8 cellular contexts compared by ENCODE assay signal in genomic region chr14:24215495-24216344, GRCh38. TPM values are rescaled to one million over a fixed set of nuclear protein-coding genes. Genes with fewer than 3 reads are reported as not detected.
DNase-seq lines count a peak whose midpoint lies in the region; ATAC-seq and TF ChIP-seq lines count a peak whose summit lies in the region.

Gene MDP1 (minus strand): TSS chr14:24216066. CDS start chr14:24215955, 111 bp downstream.

- no peaks in the 10 kb centered on the region for H3K9me3 ChIP-seq in MM.1S (replicated peaks; ENCODE audit: insufficient read depth, low read length)
- H3K9me3 ChIP-seq in SJCRH30 (replicated peaks), result no peaks in the 10 kb centered on the region
- H3K9me3 ChIP-seq in gastroesophageal sphincter, result no peaks in the 10 kb centered on the region

- H3K4me1 ChIP-seq in MM.1S (ENCODE audit: low read length) (peaks cover 17% of the 10 kb centered on the region), SJCRH30 (no peaks in the 10 kb centered on the region), gastroesophageal sphincter (peaks cover 0 to 47% (median 13%) of the 10 kb centered on the region in 3 donors)

- H3K36me3 ChIP-seq in MM.1S (replicated peaks; ENCODE audit: insufficient read depth, low read length) (no peaks in the 10 kb centered on the region), SJCRH30 (no peaks in the 10 kb centered on the region; the same call in 1 of the 2 replicates), gastroesophageal sphincter (peaks cover 0 to 21% of the 10 kb centered on the region in 2 donors)

- H3K27ac ChIP-seq in MM.1S (ENCODE audit: low read length) (peak within 1 kb of the TSS; percentile 86), SJCRH30 (peak within 1 kb of the TSS; percentile 38), gastroesophageal sphincter (peak within 1 kb of the TSS; percentile 76 to 97 (median 92)), temporal lobe (ENCODE audit: low read depth, low read length) (peak within 1 kb of the TSS; percentile 80)

- H2AFZ ChIP-seq in MM.1S (ENCODE audit: low read length), result peak within 1 kb of the TSS; percentile 63; the same call in 1 of the 2 replicates

- DNase-seq in GM03348 (ENCODE audit: low spot score) (peak; percentile 91), HCEC 1CT (peak; percentile 82), MM.1S (peak; percentile 85), SJCRH30 (peak; percentile 82 to 92), occipital lobe (lab: John Stamatoyannopoulos, UW) (peak; percentile 81)
- peak; percentile 52 to 82 (median 66) for DNase-seq in activated naive CD4-positive, alpha-beta T cell (lab: John Stamatoyannopoulos, UW)

- H3F3A ChIP-seq in MM.1S (ENCODE audit: insufficient read depth, low read length), result peaks cover 25% of the 10 kb centered on the region

- H3K27me3 ChIP-seq in MM.1S (replicated peaks; ENCODE audit: insufficient read depth, low read length) (no peaks in the 10 kb centered on the region), SJCRH30 (no peaks in the 10 kb centered on the region), gastroesophageal sphincter (no peaks in the 10 kb centered on the region)

- no peaks in the 10 kb centered on the region for H3K9me2 ChIP-seq in MM.1S (replicated peaks; ENCODE audit: insufficient read depth, low read length)

- peak; percentile 78 for ATAC-seq in gastroesophageal sphincter

- H3K9ac ChIP-seq in MM.1S (ENCODE audit: low read length), result peak within 1 kb of the TSS; percentile 85

- H3K4me3 ChIP-seq in MM.1S (ENCODE audit: low read length) (peak within 1 kb of the TSS; percentile 87), SJCRH30 (peak within 1 kb of the TSS; percentile 69), gastroesophageal sphincter (peak within 1 kb of the TSS; percentile 63 to 78)

- H4K20me1 ChIP-seq in MM.1S (ENCODE audit: insufficient read depth, low read length), result no peaks in the 10 kb centered on the region

- 0% methylated on average over 3 of the region's 40 CpGs for WGBS in gastroesophageal sphincter (ENCODE audit: low coverage in 1 of 2), 2 donors

- peak within 1 kb of the TSS; percentile 45; the same call in 1 of the 2 replicates for H3K4me2 ChIP-seq in MM.1S (ENCODE audit: low read depth, low read length)

- TF ChIP-seq CTCF in MM.1S (IDR thresholded peaks at IDR 0.05; ENCODE audit: low read length) (peak; percentile 58), gastroesophageal sphincter (IDR thresholded peaks at IDR 0.05) (peak in 3 of 4 experiments; percentile 42 to 75 (median 46))

- peaks cover 6% of the 10 kb centered on the region for H3K79me2 ChIP-seq in MM.1S (ENCODE audit: low read length)

- TF ChIP-seq EP300 in gastroesophageal sphincter (IDR thresholded peaks at IDR 0.05), result no peak

- TF ChIP-seq POLR2A in gastroesophageal sphincter (IDR thresholded peaks at IDR 0.05), result peak; percentile 79 to 90

RNA-seq across cellular contexts. Expression of gene MDP1, which starts in this region (rescaled TPM):
- total RNA-seq in SJCRH30 (2014; rRNA removed; shearing (Covaris generic)), result 16.9 and 27.7 TPM in 2 replicates
- total RNA-seq in gastroesophageal sphincter (10 to 100 TPM in 3 of 4 donors, 1 to 10 TPM in 1; 6.9 to 17.1 (median 11.4) TPM), occipital lobe (15.6 TPM), temporal lobe (11.6 TPM)

Comparison
In these comparisons a context has a peak if more than half of its experiments do, and no peak if none do; other contexts are left out.
1. Peak in every context shown above with its lines: DNase-seq, ATAC-seq, H3K4me3 ChIP-seq and H3K27ac ChIP-seq.
2. H3K27ac ChIP-seq: peak in every context shown above with its lines; median percentile 92 in gastroesophageal sphincter; 86 in MM.1S; 80 in temporal lobe; 38 in SJCRH30.